8 cellular contexts compared by ENCODE assay signal in the genomic region with DNA sequence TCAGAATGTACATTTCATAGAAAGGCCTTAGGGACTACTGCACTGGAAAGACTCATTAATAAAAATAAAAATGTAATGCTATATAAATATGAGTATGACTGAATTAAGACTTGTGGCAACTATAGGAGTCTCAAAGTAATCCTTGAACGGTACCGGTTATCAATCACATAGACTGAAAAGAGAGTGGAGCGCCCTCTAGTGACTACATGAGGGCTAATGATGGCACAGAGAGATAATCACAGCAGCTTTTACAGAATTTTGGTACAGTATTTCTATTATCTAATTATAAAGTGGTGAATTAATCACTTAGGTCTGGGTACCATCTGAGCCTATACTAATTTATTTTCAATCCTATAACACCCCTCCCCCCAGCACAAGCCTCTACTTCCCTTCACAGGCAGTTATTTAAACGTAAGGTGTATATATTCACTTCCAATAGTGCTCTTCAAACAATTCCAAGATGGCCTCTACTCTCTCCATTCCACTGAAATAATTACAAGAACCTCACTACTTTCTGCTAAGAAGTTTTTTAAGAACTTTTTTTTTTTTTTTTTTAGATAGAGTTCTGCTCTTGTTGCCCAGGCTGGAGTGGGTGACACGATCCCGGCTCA. TPM values are rescaled to one million over a fixed set of nuclear protein-coding genes. Genes with fewer than 3 reads are reported as not detected.
A peak's percentile ranks its signal among the peaks of the same experiment; 100 is the strongest.
DNase-seq lines count a peak whose midpoint lies in the region; ATAC-seq and TF ChIP-seq lines count a peak whose summit lies in the region.

No MANE protein-coding gene starts in this region.

- H2BK120ac ChIP-seq in H9 (ENCODE audit: low read depth, low read length, poor library complexity, severe bottlenecking) = no peak overlapping the region

- H2BK5ac ChIP-seq in H9 (ENCODE audit: insufficient read length, low read length) = no peak overlapping the region

- H4K8ac ChIP-seq in H9 (replicated peaks; ENCODE audit: insufficient read length, low read depth, low read length) = no peak overlapping the region

- H3K27ac Mint-ChIP-seq in H9 = peak overlapping the region in 1 of 3 experiments; percentile 61; a peak in 3 of 7 replicates
- H3K27ac Mint-ChIP-seq in activated T-helper 1 cell treated with anti-CD3 and anti-CD28 coated beads, Interleukin-12 subunit alpha, Interleukin-12 subunit beta, Interleukin-2, Interleukin-4 antibody, amounts not matched to agents 30 ng/mL and 10 ng/mL and 1 ng/mL, durations not matched to agents 14 hours and 24 hours and 36 hours = no peak overlapping the region

- H3K9me3 ChIP-seq in H9 (ENCODE audit: control insufficient read depth, low read depth, low read length) (no peaks in the 10 kb centered on the region), OCI-LY1 (ENCODE audit: low read length) (no peaks in the 10 kb centered on the region), gastroesophageal sphincter (no peaks in the 10 kb centered on the region), psoas muscle (no peaks in the 10 kb centered on the region)

- no peak for TF ChIP-seq EP300 in gastroesophageal sphincter (IDR thresholded peaks at IDR 0.05)

- no peaks in the 10 kb centered on the region for H3K27me3 Mint-ChIP-seq in H9 (ENCODE audit: low read depth)
- H3K27me3 Mint-ChIP-seq in activated T-helper 1 cell treated with anti-CD3 and anti-CD28 coated beads, Interleukin-12 subunit alpha, Interleukin-12 subunit beta, Interleukin-2, Interleukin-4 antibody, amounts not matched to agents 30 ng/mL and 10 ng/mL and 1 ng/mL, durations not matched to agents 14 hours and 24 hours and 36 hours (ENCODE audit: insufficient read depth) = no peaks in the 10 kb centered on the region

- H3T11ph ChIP-seq in H9 (ENCODE audit: low read length) = no peak overlapping the region

- peaks cover 6% of the 10 kb centered on the region for H3K79me1 ChIP-seq in H9 (ENCODE audit: insufficient read depth, low read depth, low read length, poor library complexity, severe bottlenecking)

- peaks cover 21% of the 10 kb centered on the region; the same call in 1 of the 2 replicates for H3K79me2 ChIP-seq in H9 (ENCODE audit: insufficient read depth, low read length)
- H3K79me2 ChIP-seq in OCI-LY1 (ENCODE audit: insufficient read depth, low read length) = peaks cover 69% of the 10 kb centered on the region

- no peak overlapping the region for H2AK5ac ChIP-seq in H9 (ENCODE audit: insufficient read length, low read length)

- WGBS in H9 (ENCODE audit: extremely low coverage, insufficient read length, low lambda C conversion rate) = no CpG with 5 or more reads among the region's 6 CpGs
- WGBS in gastroesophageal sphincter (ENCODE audit: low coverage in 1 of 2), 2 donors = 20 to 47% methylated on average over 4 to 6 of the region's 6 CpGs
- 44 to 49% (median 44%) methylated on average over 6 of the region's 6 CpGs for WGBS in psoas muscle, 3 donors

- no peak overlapping the region for H3K4me3 ChIP-seq in OCI-LY1 (ENCODE audit: low read depth, low read length, poor library complexity, severe bottlenecking)
- no peak overlapping the region for H3K4me3 ChIP-seq in gastroesophageal sphincter
- no peak overlapping the region for H3K4me3 ChIP-seq in psoas muscle

- no peak overlapping the region for H3K14ac ChIP-seq in H9 (ENCODE audit: insufficient read depth, low read length)

- H4K20me1 ChIP-seq in H9 (ENCODE audit: control insufficient read depth, insufficient read depth, insufficient read length) (no peaks in the 10 kb centered on the region), OCI-LY1 (ENCODE audit: insufficient read depth, low read length) (peaks cover 6% of the 10 kb centered on the region; the same call in 1 of the 2 replicates)

- H2AFZ ChIP-seq in H9 (ENCODE audit: low read length) (no peak overlapping the region), OCI-LY1 (ENCODE audit: low read length) (no peak overlapping the region)

- peak; percentile 85 for TF ChIP-seq CTCF in H9 (conservative IDR thresholded peaks at IDR 0.05)
- peak; percentile 72 for TF ChIP-seq CTCF in OCI-LY1 (IDR thresholded peaks at IDR 0.05; ENCODE audit: low read length)
- peak; percentile 50 to 67 (median 64) for TF ChIP-seq CTCF in gastroesophageal sphincter (IDR thresholded peaks at IDR 0.05)
- TF ChIP-seq CTCF in psoas muscle (IDR thresholded peaks at IDR 0.05) = peak; percentile 69

- H3K4me1 Mint-ChIP-seq in H9 = peaks cover 36 to 40% of the 10 kb centered on the region in 2 experiments
- H3K4me1 Mint-ChIP-seq in activated T-helper 1 cell treated with anti-CD3 and anti-CD28 coated beads, Interleukin-12 subunit alpha, Interleukin-12 subunit beta, Interleukin-2, Interleukin-4 antibody, amounts not matched to agents 30 ng/mL and 10 ng/mL and 1 ng/mL, durations not matched to agents 14 hours and 24 hours and 36 hours (ENCODE audit: low read depth) = peaks cover 26% of the 10 kb centered on the region

- ATAC-seq in gastroesophageal sphincter (no peak), psoas muscle (peak; percentile 63 to 77 (median 69)), HG02884 (IDR thresholded peaks at IDR 0.05; ENCODE audit: unreplicated experiment) (no peak)

- H3K9me2 ChIP-seq in OCI-LY1 (ENCODE audit: low read depth, low read length) = no peaks in the 10 kb centered on the region

- no peak overlapping the region for H2BK15ac ChIP-seq in H9 (ENCODE audit: low read depth, low read length)

- H3K36me3 Mint-ChIP-seq in H9 (ENCODE audit: insufficient read depth in 1 of 3, low read depth in 3 of 3) = peaks cover 25 to 56% (median 52%) of the 10 kb centered on the region in 3 experiments; a peak in 6 of 7 replicates
- H3K36me3 Mint-ChIP-seq in activated T-helper 1 cell treated with anti-CD3 and anti-CD28 coated beads, Interleukin-12 subunit alpha, Interleukin-12 subunit beta, Interleukin-2, Interleukin-4 antibody, amounts not matched to agents 30 ng/mL and 10 ng/mL and 1 ng/mL, durations not matched to agents 14 hours and 24 hours and 36 hours (ENCODE audit: low read depth) = peaks cover 17% of the 10 kb centered on the region

- no peaks in the 10 kb centered on the region for H3K9me3 Mint-ChIP-seq in H9
- H3K9me3 Mint-ChIP-seq in activated T-helper 1 cell treated with anti-CD3 and anti-CD28 coated beads, Interleukin-12 subunit alpha, Interleukin-12 subunit beta, Interleukin-2, Interleukin-4 antibody, amounts not matched to agents 30 ng/mL and 10 ng/mL and 1 ng/mL, durations not matched to agents 14 hours and 24 hours and 36 hours = no peaks in the 10 kb centered on the region

- no peaks in the 10 kb centered on the region; the same call in 1 of the 2 replicates for H3F3A ChIP-seq in OCI-LY1 (ENCODE audit: insufficient read depth, low read length)

- H3K36me3 ChIP-seq in OCI-LY1 (ENCODE audit: insufficient read depth, low read length) (peaks cover 71% of the 10 kb centered on the region), gastroesophageal sphincter (peaks cover 0 to 27% of the 10 kb centered on the region in 2 donors), psoas muscle (ENCODE audit: insufficient read depth in 1 of 2, low read depth in 1 of 2) (peaks cover 0 to 42% of the 10 kb centered on the region in 2 donors)

- H2BK20ac ChIP-seq in H9 (ENCODE audit: low read depth, low read length, poor library complexity, severe bottlenecking) = no peak overlapping the region

- H3K4me2 ChIP-seq in H9 (ENCODE audit: insufficient read depth, insufficient read length, low read length) = no peak overlapping the region
- no peak overlapping the region for H3K4me2 ChIP-seq in OCI-LY1 (ENCODE audit: low read length)

- H4K5ac ChIP-seq in H9 (ENCODE audit: insufficient read length, low read depth, low read length) = no peak overlapping the region

- H3K4me1 ChIP-seq in H9 (ENCODE audit: insufficient read depth, low read length) (peaks cover 7% of the 10 kb centered on the region; the same call in 1 of the 2 replicates), OCI-LY1 (ENCODE audit: insufficient read depth, low read length, severe bottlenecking) (peaks cover under 1% of the 10 kb centered on the region), gastroesophageal sphincter (peaks cover 0 to 57% (median 0%) of the 10 kb centered on the region in 3 donors), psoas muscle (peaks cover 23% of the 10 kb centered on the region)

- H3K27me3 ChIP-seq in H9 (ENCODE audit: insufficient read depth, low read length) (no peaks in the 10 kb centered on the region), OCI-LY1 (ENCODE audit: insufficient read depth, low read length) (no peaks in the 10 kb centered on the region), gastroesophageal sphincter (no peaks in the 10 kb centered on the region), psoas muscle (ENCODE audit: insufficient read depth in 3 of 3, low read length in 2 of 3) (no peaks in the 10 kb centered on the region)

- no peak overlapping the region for H3K23ac ChIP-seq in H9 (ENCODE audit: insufficient read length, low read depth, low read length)

- H3K23me2 ChIP-seq in H9 (ENCODE audit: insufficient read length, low read depth, low read length, poor library complexity, severe bottlenecking) = no peaks in the 10 kb centered on the region

- no peak overlapping the region for H3K56ac ChIP-seq in H9 (ENCODE audit: insufficient read length, low read depth, low read length)

- H2BK12ac ChIP-seq in H9 (ENCODE audit: insufficient read length, low read depth, low read length) = no peak overlapping the region

- H3K27ac ChIP-seq in H9 (ENCODE audit: insufficient read length, low read depth, low read length) = no peak overlapping the region
- no peak overlapping the region for H3K27ac ChIP-seq in OCI-LY1 (ENCODE audit: low read depth, low read length, poor library complexity, severe bottlenecking)
- H3K27ac ChIP-seq in gastroesophageal sphincter = no peak overlapping the region
- peak overlapping the region; percentile 58 for H3K27ac ChIP-seq in psoas muscle

- no peak overlapping the region for H3K18ac ChIP-seq in H9 (ENCODE audit: insufficient read length, low read depth, low read length)

- H3K4ac ChIP-seq in H9 (ENCODE audit: low read depth, low read length) = no peak overlapping the region

- H3K9ac ChIP-seq in H9 (ENCODE audit: extremely low read depth, insufficient read length, low read length) (no peak overlapping the region), OCI-LY1 (ENCODE audit: low read length) (no peak overlapping the region)

- no peak overlapping the region for H3K4me3 Mint-ChIP-seq in H9
- H3K4me3 Mint-ChIP-seq in activated T-helper 1 cell treated with anti-CD3 and anti-CD28 coated beads, Interleukin-12 subunit alpha, Interleukin-12 subunit beta, Interleukin-2, Interleukin-4 antibody, amounts not matched to agents 30 ng/mL and 10 ng/mL and 1 ng/mL, durations not matched to agents 14 hours and 24 hours and 36 hours = no peak overlapping the region

- intact Hi-C loops in activated T-helper 1 cell treated with anti-CD3 and anti-CD28 coated beads, Interleukin-12 subunit alpha, Interleukin-12 subunit beta, Interleukin-2, Interleukin-4 antibody, amounts not matched to agents 30 ng/mL and 10 ng/mL and 1 ng/mL, durations not matched to agents 14 hours and 24 hours and 36 hours (cut with micrococcal nuclease) = loop anchor here (1.0 to 2.0 kb wide), 5 partner anchors 31 to 109 kb away; partner anchors contain the start of gene UBE2G1
- intact Hi-C loops in psoas muscle (cut with DNase I) = loop anchor here (2.0 to 5.0 kb wide), 2 partner anchors 87 to 90 kb away; no protein-coding TSS in a partner anchor
- intact Hi-C loops in posterior vena cava (cut with DNase I) = loop anchor here (5.0 to 10.0 kb wide), 3 partner anchors 50 to 110 kb away; no protein-coding TSS in a partner anchor

- H4K91ac ChIP-seq in H9 (ENCODE audit: insufficient read length, low read depth, low read length) = no peak overlapping the region

- TF ChIP-seq POLR2A in gastroesophageal sphincter (IDR thresholded peaks at IDR 0.05) = no peak

- DNase-seq in Ammon's horn (ENCODE audit: low spot score) (peak; percentile 73), H9 (no peak), psoas muscle (no peak), posterior vena cava (ENCODE audit: low spot score) (no peak)
- DNase-seq in activated T-helper 1 cell treated with anti-CD3 and anti-CD28 coated beads, Interleukin-12 subunit alpha, Interleukin-12 subunit beta, Interleukin-2, Interleukin-4 antibody, amounts not matched to agents 30 ng/mL and 10 ng/mL and 1 ng/mL, durations not matched to agents 14 hours and 24 hours and 36 hours (ENCODE audit: low spot score) = peak; percentile 12

RNA-seq across cellular contexts. Expression of gene ANKFY1, which starts 40.7 kb away (rescaled TPM):
- total RNA-seq in H9 (2021) (45.4 and 51.9 TPM in 2 replicates), gastroesophageal sphincter (10 to 100 TPM; 22.4 to 46.4 (median 40.2) TPM), psoas muscle (10 to 100 TPM; 12.8 to 18.8 (median 16.5) TPM), posterior vena cava (10 to 100 TPM; 34.9 to 49.2 TPM)
- 53.8 and 60.1 TPM in 2 replicates for total RNA-seq in activated T-helper 1 cell treated with anti-CD3 and anti-CD28 coated beads, Interleukin-12 subunit alpha, Interleukin-12 subunit beta, Interleukin-2, Interleukin-4 antibody, amounts not matched to agents 30 ng/mL and 10 ng/mL and 1 ng/mL, durations not matched to agents 14 hours and 24 hours and 36 hours
- 10 to 100 TPM in 1 of 3 donors, 1 to 10 TPM in 2; 5.7 to 11.1 (median 6.0) TPM for polyA plus RNA-seq in psoas muscle

Comparison
In these comparisons a context has a peak if more than half of its experiments do, and no peak if none do; other contexts are left out.
1. DNase-seq: peak in Ammon's horn (single experiment) and activated T-helper 1 cell treated with anti-CD3 and anti-CD28 coated beads, Interleukin-12 subunit alpha, Interleukin-12 subunit beta, Interleukin-2, Interleukin-4 antibody, amounts not matched to agents 30 ng/mL and 10 ng/mL and 1 ng/mL, durations not matched to agents 14 hours and 24 hours and 36 hours (single experiment); none in H9 (single experiment), psoas muscle (0 of 2) and posterior vena cava (single experiment).
2. ATAC-seq: peak in psoas muscle (4 of 4); none in gastroesophageal sphincter (single experiment) and HG02884 (single experiment).
3. Peak in every context shown above with its lines, with median percentiles within 50 percentile points of each other: CTCF ChIP-seq.